ENCODE assay signal across 8 cellular contexts in genomic region chr14:58428011-58428807, GRCh38. TPM values are rescaled to one million over a fixed set of nuclear protein-coding genes. Genes with fewer than 3 reads are reported as not detected.
DNase-seq lines count a peak whose midpoint lies in the region; ATAC-seq lines count a peak whose summit lies in the region.

No MANE protein-coding gene starts in this region.

- peak overlapping the region; percentile 91 for H3K27ac Mint-ChIP-seq in activated CD4-positive, alpha-beta memory T cell treated with anti-CD3 and anti-CD28 coated beads for 36 hours

- H3K4me3 ChIP-seq in ACC112 (ENCODE audit: low read depth, low read length) = peak overlapping the region; percentile 92
- peak overlapping the region; percentile 94 for H3K4me3 ChIP-seq in GM08714 (ENCODE audit: low read length)

- CTCF ChIA-PET in activated CD4-positive, alpha-beta memory T cell treated with anti-CD3 and anti-CD28 coated beads for 36 hours (lab: Charles Lee) = interaction anchor here (1.2 to 1.3 kb wide), 2 partner anchors 21 to 32 kb away, joined by 3 to 5 read pairs; no protein-coding TSS in a partner anchor

- DNase-seq in NCI-H2107 treated with DMSO at 0.1 percent for 48 hours (lab: John Stamatoyannopoulos, UW; ENCODE audit: unreplicated experiment) (peak; percentile 77), foreskin melanocyte (peak; percentile 61), non-pigmented ciliary epithelial cell (ENCODE audit: low read depth) (peak; percentile 27)
- peak; percentile 33 for DNase-seq in activated CD4-positive, alpha-beta memory T cell treated with anti-CD3 and anti-CD28 coated beads for 36 hours

- H3K36me3 ChIP-seq in ACC112 (ENCODE audit: insufficient read depth, low read length) = peaks cover 11% of the 10 kb centered on the region

- POLR2A ChIA-PET in activated CD4-positive, alpha-beta memory T cell treated with anti-CD3 and anti-CD28 coated beads for 36 hours (lab: Charles Lee) = interaction anchor here (0.8 to 2.7 kb wide), 8 partner anchors 28 to 1159 kb away, joined by 3 to 37 read pairs (median 4); partner anchors contain the start of genes ACTR10, AP5M1, ARID4A and EXOC5

- H2AFZ ChIP-seq in ACC112 (ENCODE audit: low read length, unreplicated experiment) = peak overlapping the region; percentile 58

- H3K4me1 ChIP-seq in ACC112 (ENCODE audit: control insufficient read depth, insufficient read depth, low read length, unreplicated experiment) = peaks cover 26% of the 10 kb centered on the region

- no peaks in the 10 kb centered on the region for H3K27me3 ChIP-seq in ACC112 (ENCODE audit: insufficient read depth, low read length)

- H3K4me3 Mint-ChIP-seq in activated CD4-positive, alpha-beta memory T cell treated with anti-CD3 and anti-CD28 coated beads for 36 hours = peak overlapping the region; percentile 86

- intact Hi-C loops in activated CD4-positive, alpha-beta memory T cell treated with anti-CD3 and anti-CD28 coated beads for 36 hours (cut with micrococcal nuclease) = loop anchor here (2.0 to 10.0 kb wide), 2 partner anchors 1033 to 1055 kb away; partner anchors contain the start of gene NAA30

- peaks cover 45% of the 10 kb centered on the region for H3K4me1 Mint-ChIP-seq in activated CD4-positive, alpha-beta memory T cell treated with anti-CD3 and anti-CD28 coated beads for 36 hours (ENCODE audit: low read depth)

- H3K79me2 ChIP-seq in ACC112 (ENCODE audit: control insufficient read depth, insufficient read depth, low read length, unreplicated experiment) = peaks cover 48% of the 10 kb centered on the region

- peaks cover 2% of the 10 kb centered on the region for H3K27me3 Mint-ChIP-seq in activated CD4-positive, alpha-beta memory T cell treated with anti-CD3 and anti-CD28 coated beads for 36 hours

- peak overlapping the region; percentile 97 for H3K27ac ChIP-seq in ACC112 (ENCODE audit: low read depth, low read length)

- peaks cover 21% of the 10 kb centered on the region for H3K36me3 Mint-ChIP-seq in activated CD4-positive, alpha-beta memory T cell treated with anti-CD3 and anti-CD28 coated beads for 36 hours

- ATAC-seq in GM18517 (IDR thresholded peaks at IDR 0.05; ENCODE audit: unreplicated experiment) (no peak), HG02981 (IDR thresholded peaks at IDR 0.05; ENCODE audit: unreplicated experiment) (no peak)

- H3K9me3 Mint-ChIP-seq in activated CD4-positive, alpha-beta memory T cell treated with anti-CD3 and anti-CD28 coated beads for 36 hours = no peaks in the 10 kb centered on the region

RNA-seq across cellular contexts. Expression of gene KIAA0586, which starts 0.7 kb away (rescaled TPM):
- 10 to 100 TPM; 30.3 to 34.9 TPM for total RNA-seq in activated CD4-positive, alpha-beta memory T cell treated with anti-CD3 and anti-CD28 coated beads for 36 hours

RNA-seq across cellular contexts. Expression of gene TIMM9, which starts 0.9 kb away (rescaled TPM):
- 10 to 100 TPM; 61.4 to 66.7 TPM for total RNA-seq in activated CD4-positive, alpha-beta memory T cell treated with anti-CD3 and anti-CD28 coated beads for 36 hours

RNA-seq across cellular contexts. Expression of gene TOMM20L, which starts 32.5 kb away (rescaled TPM):
- total RNA-seq in activated CD4-positive, alpha-beta memory T cell treated with anti-CD3 and anti-CD28 coated beads for 36 hours = not detected

Comparison
In these comparisons a context has a peak if more than half of its experiments do, and no peak if none do; other contexts are left out.
1. DNase-seq: peak in every context shown above with its lines; median percentile 77 in NCI-H2107 treated with DMSO at 0.1 percent for 48 hours; 61 in foreskin melanocyte; 33 in activated CD4-positive, alpha-beta memory T cell treated with anti-CD3 and anti-CD28 coated beads for 36 hours; 27 in non-pigmented ciliary epithelial cell.